In the genomic region with DNA sequence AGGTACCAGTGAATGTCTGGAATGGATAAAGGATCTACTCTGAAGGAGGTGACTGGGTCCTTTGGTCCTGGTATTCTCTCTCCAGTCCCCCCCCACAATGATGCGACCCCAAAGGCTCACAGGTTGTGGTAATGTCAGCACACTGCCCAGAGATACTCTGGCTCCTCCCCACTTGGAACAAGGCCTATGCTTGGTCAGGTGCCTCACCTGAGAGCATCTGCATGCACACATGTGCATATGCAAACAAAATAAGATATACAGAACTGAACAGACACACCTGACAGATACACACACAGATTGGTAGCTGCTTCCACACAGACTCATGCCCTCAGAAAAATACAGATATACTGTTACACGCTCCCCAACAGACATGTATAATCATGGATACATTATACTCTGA, we compare ENCODE assay signal across 19 cellular contexts. TPM values are rescaled to one million over a fixed set of nuclear protein-coding genes. Genes with fewer than 3 reads are reported as not detected.
DNase-seq lines count a peak whose midpoint lies in the region; ATAC-seq and TF ChIP-seq lines count a peak whose summit lies in the region.
"Had no signal": no experiment of that assay in that cellular context is flagged by ENCODE, and none has a peak within 500 bp of the region (broad histone marks: within the 10 kb centered on the region; RNA-seq: fewer than 3 reads in every experiment).

No MANE protein-coding gene starts in this region.

- H3K27ac Mint-ChIP-seq in T-helper 17 cell (peak overlapping the region; percentile 41), type B pancreatic cell (peak overlapping the region; percentile 29), Calu3 (ENCODE audit: unreplicated experiment) (no peak overlapping the region), progenitor cell of endocrine pancreas (no peak overlapping the region), CD14-positive monocyte (no peak overlapping the region)
- H3K27ac Mint-ChIP-seq: CD8-positive, alpha-beta T cell; H9 had no signal

- no peaks in the 10 kb centered on the region for H3K27me3 Mint-ChIP-seq in T-helper 17 cell
- H3K27me3 Mint-ChIP-seq in type B pancreatic cell: no peaks in the 10 kb centered on the region
- H3K27me3 Mint-ChIP-seq in Calu3 (ENCODE audit: unreplicated experiment): no peaks in the 10 kb centered on the region
- no peaks in the 10 kb centered on the region for H3K27me3 Mint-ChIP-seq in progenitor cell of endocrine pancreas
- peaks cover 0 to 1% (median 0%) of the 10 kb centered on the region in 3 donors for H3K27me3 Mint-ChIP-seq in CD14-positive monocyte (ENCODE audit: low read depth in 3 of 3)

- peaks cover 20% of the 10 kb centered on the region for H3K4me1 Mint-ChIP-seq in T-helper 17 cell
- peaks cover 25% of the 10 kb centered on the region for H3K4me1 Mint-ChIP-seq in type B pancreatic cell (ENCODE audit: unreplicated experiment)
- no peaks in the 10 kb centered on the region for H3K4me1 Mint-ChIP-seq in Calu3 (ENCODE audit: low read depth, unreplicated experiment)
- H3K4me1 Mint-ChIP-seq in progenitor cell of endocrine pancreas (ENCODE audit: low read depth): peaks cover 6% of the 10 kb centered on the region
- peaks cover 5% of the 10 kb centered on the region for H3K4me1 Mint-ChIP-seq in CD14-positive monocyte

- intact Hi-C loops in Calu3 (cut with micrococcal nuclease; ENCODE audit: unreplicated experiment) (no loop called here), CD14-positive monocyte (cut with micrococcal nuclease) (no loop called here)

- DNase-seq in NCI-H2196 (lab: John Stamatoyannopoulos, UW; ENCODE audit: unreplicated experiment) (peak; percentile 21), NCI-H2196 treated with DMSO at 0.1 percent for 48 hours (lab: John Stamatoyannopoulos, UW; ENCODE audit: unreplicated experiment) (no peak), NCI-H510A treated with DMSO at 0.1 percent for 48 hours (lab: John Stamatoyannopoulos, UW) (peak; percentile 94), T-helper 17 cell (no peak), type B pancreatic cell (ENCODE audit: extremely low spot score, unreplicated experiment) (no peak), Calu3 (no peak), progenitor cell of endocrine pancreas (ENCODE audit: low spot score, unreplicated experiment) (no peak), CD14-positive monocyte (ENCODE audit: low spot score) (no peak)
- DNase-seq: 8988T; CD8-positive, alpha-beta T cell; DMS79 treated with DMSO at 0.1 percent for 48 hours; GM23248; H9; KBM-7; NCI-H1092; NCI-H1436; NCI-H187 treated with DMSO at 0.1 percent for 48 hours had no signal

- no peaks in the 10 kb centered on the region for H3K9me3 Mint-ChIP-seq in type B pancreatic cell
- no peaks in the 10 kb centered on the region for H3K9me3 Mint-ChIP-seq in Calu3 (ENCODE audit: low read depth, unreplicated experiment)
- no peaks in the 10 kb centered on the region for H3K9me3 Mint-ChIP-seq in progenitor cell of endocrine pancreas (ENCODE audit: low read depth)
- H3K9me3 Mint-ChIP-seq in CD14-positive monocyte: peaks cover 0 to 1% (median 0%) of the 10 kb centered on the region in 7 donors
- H3K9me3 Mint-ChIP-seq: CD8-positive, alpha-beta T cell; H9 had no signal

- CTCF ChIA-PET in Calu3 (lab: Charles Lee): no interaction called here

- H3K4me3 Mint-ChIP-seq in T-helper 17 cell (no peak overlapping the region), type B pancreatic cell (no peak overlapping the region), Calu3 (ENCODE audit: low read depth, unreplicated experiment) (no peak overlapping the region), progenitor cell of endocrine pancreas (ENCODE audit: low read depth) (no peak overlapping the region), CD14-positive monocyte (no peak overlapping the region)
- H3K4me3 Mint-ChIP-seq: CD8-positive, alpha-beta T cell; H9 had no signal

- BruUV-seq in Calu3 (replicated peaks; lab: Mats Ljungman, UMichigan): no TSS peak

- H3K9me3 ChIP-seq in T-helper 17 cell (ENCODE audit: control insufficient read depth, low read length, poor library complexity, severe bottlenecking): no peaks in the 10 kb centered on the region
- H3K9me3 ChIP-seq: BLaER1 treated with 17β-estradiol and CSF1 and Interleukin-3, amounts not matched to agents 10 nM and 100 nM had no signal

- TF ChIP-seq CTCF in type B pancreatic cell (conservative IDR thresholded peaks at IDR 0.05) (no peak), Calu3 (IDR thresholded peaks at IDR 0.05; ENCODE audit: unreplicated experiment) (no peak), progenitor cell of endocrine pancreas (IDR thresholded peaks at IDR 0.05; ENCODE audit: unreplicated experiment) (no peak), CD14-positive monocyte (IDR thresholded peaks at IDR 0.05) (no peak)

- H3K36me3 Mint-ChIP-seq in T-helper 17 cell (ENCODE audit: low read depth): peaks cover 6% of the 10 kb centered on the region
- H3K36me3 Mint-ChIP-seq in type B pancreatic cell: peaks cover 23% of the 10 kb centered on the region
- no peaks in the 10 kb centered on the region for H3K36me3 Mint-ChIP-seq in Calu3 (ENCODE audit: insufficient read depth, unreplicated experiment)
- peaks cover 12% of the 10 kb centered on the region for H3K36me3 Mint-ChIP-seq in progenitor cell of endocrine pancreas (ENCODE audit: insufficient read depth)
- peaks cover 24 to 32% of the 10 kb centered on the region in 2 donors for H3K36me3 Mint-ChIP-seq in CD14-positive monocyte

- ATAC-seq in T-helper 17 cell: no peak
- ATAC-seq: CD8-positive, alpha-beta T cell; Right ventricle myocardium inferior had no signal

RNA-seq across cellular contexts. Expression of a gene that starts 33.5 kb away (rescaled TPM):
- total RNA-seq in T-helper 17 cell (10 to 100 TPM; 52.9 to 59.1 TPM), type B pancreatic cell (ENCODE audit: low replicate concordance) (45.7 and 54.6 TPM in 2 replicates), Calu3 (2022) (40.9 and 42.9 TPM in 2 replicates), progenitor cell of endocrine pancreas (78.3 and 82.0 TPM in 2 replicates)
- 10 to 100 TPM; 18.9 to 21.3 TPM for polyA plus RNA-seq in CD14-positive monocyte

Comparison
In these comparisons a context has a peak if more than half of its experiments do, and no peak if none do; other contexts are left out.
1. DNase-seq: peak in NCI-H2196 (single experiment) and NCI-H510A treated with DMSO at 0.1 percent for 48 hours (single experiment); none in NCI-H2196 treated with DMSO at 0.1 percent for 48 hours (single experiment), T-helper 17 cell (0 of 3), type B pancreatic cell (single experiment), Calu3 (single experiment), progenitor cell of endocrine pancreas (single experiment) and CD14-positive monocyte (single experiment).
2. H3K27ac Mint-ChIP-seq: peak in T-helper 17 cell (single experiment) and type B pancreatic cell (single experiment); none in Calu3 (single experiment), progenitor cell of endocrine pancreas (single experiment) and CD14-positive monocyte (0 of 7).